16 cellular contexts compared by ENCODE assay signal in the genomic region with DNA sequence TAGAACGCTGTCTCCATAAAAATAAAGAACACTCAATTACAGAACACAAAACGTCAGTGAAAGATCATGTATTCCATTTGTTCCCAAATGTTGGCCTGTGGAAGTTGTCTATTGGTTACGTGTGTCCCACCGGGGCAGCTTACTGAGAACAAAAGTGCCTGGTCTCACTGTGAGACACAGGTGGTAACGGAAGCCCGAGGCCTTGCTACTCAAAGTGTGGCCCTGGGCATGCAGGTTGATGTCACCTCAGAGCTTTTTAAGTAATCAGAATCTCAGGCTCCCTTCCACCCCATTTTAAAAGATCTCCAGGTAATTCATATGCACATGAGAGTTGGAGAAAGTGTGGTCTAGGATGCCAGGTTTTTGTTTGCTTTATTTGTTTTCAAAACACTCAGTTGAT.
DNase-seq lines count a peak whose midpoint lies in the region; ATAC-seq and TF ChIP-seq lines count a peak whose summit lies in the region.
"Had no signal": no experiment of that assay in that cellular context is flagged by ENCODE, and none has a peak within 500 bp of the region (broad histone marks: within the 10 kb centered on the region; RNA-seq: fewer than 3 reads in every experiment).

No MANE protein-coding gene starts in this region.

- POLR2A ChIA-PET in WTC11 (lab: Charles Lee): no interaction called here

- H3K9me3 ChIP-seq in HUES48 (ENCODE audit: control insufficient read depth, insufficient read depth, low read length): no peaks in the 10 kb centered on the region
- H3K9me3 ChIP-seq: SJSA1 had no signal

- H3K36me3 ChIP-seq in HUES48 (ENCODE audit: control insufficient read depth, insufficient read depth, low read length): no peaks in the 10 kb centered on the region
- H3K36me3 ChIP-seq: SJSA1 had no signal

- TF ChIP-seq CTCF in WTC11 (IDR thresholded peaks at IDR 0.05) (no peak), chondrocyte (IDR thresholded peaks at IDR 0.05) (no peak)

- ATAC-seq in GM19324 (IDR thresholded peaks at IDR 0.05; ENCODE audit: low FRiP score, unreplicated experiment) (peak; percentile 56), WTC11 (peak; percentile 98), HG02970 (IDR thresholded peaks at IDR 0.05; ENCODE audit: low FRiP score, unreplicated experiment) (no peak)
- ATAC-seq: GM12878, HCT116 had no signal

- no peaks in the 10 kb centered on the region for H3K27me3 ChIP-seq in HUES48 (ENCODE audit: control insufficient read depth, insufficient read depth, low read length)

- H3K4me3 ChIP-seq in HUES48 (ENCODE audit: low read depth, low read length): no peak overlapping the region
- H3K4me3 ChIP-seq: GM12878, SJSA1 had no signal

- peaks cover 21% of the 10 kb centered on the region for H3K4me1 ChIP-seq in HUES48 (ENCODE audit: control insufficient read depth, insufficient read depth, low read length)
- H3K4me1 ChIP-seq: SJSA1 had no signal

- H3K4me1 Mint-ChIP-seq in WTC11 (no peaks in the 10 kb centered on the region), chondrocyte (ENCODE audit: low read depth) (peaks cover 11% of the 10 kb centered on the region)

- CTCF ChIA-PET in WTC11 (lab: Charles Lee): no interaction called here

- no peak overlapping the region for H3K9ac ChIP-seq in HUES48 (ENCODE audit: low read depth, low read length)

- H3K36me3 Mint-ChIP-seq in WTC11: no peaks in the 10 kb centered on the region
- no peaks in the 10 kb centered on the region for H3K36me3 Mint-ChIP-seq in chondrocyte (ENCODE audit: low read depth)

- peak overlapping the region; percentile 56 for H3K27ac ChIP-seq in HUES48 (ENCODE audit: low read depth, low read length)
- H3K27ac ChIP-seq: SJSA1 had no signal

- H3K4me3 Mint-ChIP-seq in WTC11 (no peak overlapping the region; the same call in 1 of the 2 replicates), chondrocyte (ENCODE audit: unreplicated experiment) (no peak overlapping the region)

- H3K27me3 Mint-ChIP-seq in WTC11 (ENCODE audit: low read depth) (peaks cover 4% of the 10 kb centered on the region; the same call in 1 of the 2 replicates), chondrocyte (ENCODE audit: low read depth) (no peaks in the 10 kb centered on the region)

- peak overlapping the region; percentile 25 for H3K27ac Mint-ChIP-seq in WTC11
- H3K27ac Mint-ChIP-seq in chondrocyte (ENCODE audit: unreplicated experiment): no peak overlapping the region

- DNase-seq in WTC11 (ENCODE audit: low spot score) (peak; percentile 31), islet precursor cell (peak; percentile 61), GM19238 (ENCODE audit: insufficient read length, low spot score) (no peak), EL (no peak), chondrocyte (ENCODE audit: low spot score) (no peak)
- DNase-seq: KBM-7, MV-4-11, NCI-H146, NCI-H2171, NCI-H446 had no signal

- H3K9me3 Mint-ChIP-seq in WTC11 (no peaks in the 10 kb centered on the region), chondrocyte (ENCODE audit: low read depth) (no peaks in the 10 kb centered on the region)

TF ChIP-seq in WTC11, 78 proteins besides CTCF, POLR2A, EP300 and RAD21:
- TF ChIP-seq ZNF121 (CRISPR knock-in tag; IDR thresholded peaks at IDR 0.05): 0 out of 2 replicates have a peak, but pooled peaks have one; percentile 6
- TF ChIP-seq, protein P1, sequence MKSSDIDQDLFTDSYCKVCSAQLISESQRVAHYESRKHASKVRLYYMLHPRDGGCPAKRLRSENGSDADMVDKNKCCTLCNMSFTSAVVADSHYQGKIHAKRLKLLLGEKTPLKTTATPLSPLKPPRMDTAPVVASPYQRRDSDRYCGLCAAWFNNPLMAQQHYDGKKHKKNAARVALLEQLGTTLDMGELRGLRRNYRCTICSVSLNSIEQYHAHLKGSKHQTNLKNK (CRISPR knock-in tag; IDR thresholded peaks at IDR 0.05): no peak

Comparison
In these comparisons a context has a peak if more than half of its experiments do, and no peak if none do; other contexts are left out.
1. DNase-seq: peak in WTC11 (single experiment) and islet precursor cell (single experiment); none in GM19238 (single experiment), EL (single experiment) and chondrocyte (single experiment).